In genomic region chr9:4207476-4207875, GRCh38 we compare ENCODE assay signal across 26 cellular contexts.
DNase-seq lines count a peak whose midpoint lies in the region; ATAC-seq and TF ChIP-seq lines count a peak whose summit lies in the region.
"Had no signal": no experiment of that assay in that cellular context is flagged by ENCODE, and none has a peak within 500 bp of the region (broad histone marks: within the 10 kb centered on the region; RNA-seq: fewer than 3 reads in every experiment).

No MANE protein-coding gene starts in this region.

- no peak overlapping the region for H3K4me3 ChIP-seq in GM23248
- H3K4me3 ChIP-seq in ascending aorta: no peak overlapping the region
- no peak overlapping the region for H3K4me3 ChIP-seq in thyroid gland (replicated peaks in 1 of 3)
- H3K4me3 ChIP-seq: breast epithelium, lower lobe of right lung, skin epidermis had no signal

- DNase-seq in GM23248 (no peak), ascending aorta (ENCODE audit: low spot score in 2 of 2) (no peak), mesothelial cell of epicardium (ENCODE audit: low spot score in 2 of 2, unreplicated experiment in 2 of 2) (no peak), thyroid gland (no peak), NCI-H2107 (lab: John Stamatoyannopoulos, UW) (no peak), UCSD-AML1 (lab: John Stamatoyannopoulos, UW; ENCODE audit: unreplicated experiment) (no peak), HCEC 1CT (no peak)
- DNase-seq: activated CD4-positive, alpha-beta T cell treated with anti-CD3 and anti-CD28 coated beads for 36 hours; activated T-cell treated with anti-CD3 and anti-CD28 coated beads, Interleukin-2, amount 50 U/mL, for 1 hour; CD8-positive, alpha-beta memory T cell; DMS153; effector memory CD4-positive, alpha-beta T cell; erythroblast; Kasumi-1; lower lobe of right lung; NCI-H1048; NCI-H187; NCI-H526 treated with DMSO at 0.1 percent for 48 hours; stimulated activated CD4-positive, alpha-beta T cell treated with anti-CD3 and anti-CD28 coated beads, Interleukin-2, amount 100 ng/mL, for 48 hours; stimulated activated naive B cell treated with anti-CD40 and anti-IgM and Interleukin-4, amounts not matched to agents 10 μg/mL and 1 μg/mL and 100 μg/mL, for 72 hours; T-helper 1 cell had no signal

- H3K27ac ChIP-seq in GM23248 (peak overlapping the region; percentile 28; the same call in 1 of the 2 replicates), ascending aorta (peak overlapping the region; percentile 56 to 65), thyroid gland (peak overlapping the region; percentile 63 to 97 (median 88))
- H3K27ac ChIP-seq: lower lobe of right lung, skin epidermis had no signal

- H3K9me3 Mint-ChIP-seq in mesothelial cell of epicardium: peaks cover 11% of the 10 kb centered on the region

- H3K4me1 ChIP-seq in GM23248 (ENCODE audit: insufficient read depth) (peaks cover 12% of the 10 kb centered on the region), ascending aorta (peaks cover 12 to 16% of the 10 kb centered on the region in 2 donors), thyroid gland (peaks cover 26 to 40% of the 10 kb centered on the region in 2 donors)
- H3K4me1 ChIP-seq: breast epithelium had no signal

- WGBS in GM23248 (ENCODE audit: low coverage in 1 of 2, low lambda C conversion rate in 2 of 2, missing lambda C conversion rate in 2 of 2), 2 experiments: 97 to 98% methylated on average over 3 of the region's 3 CpGs
- WGBS in thyroid gland, 2 donors: 73 to 84% methylated on average over 3 of the region's 3 CpGs

- peaks cover 14% of the 10 kb centered on the region for H3K4me1 Mint-ChIP-seq in mesothelial cell of epicardium
- H3K4me1 Mint-ChIP-seq: activated CD4-positive, alpha-beta T cell treated with anti-CD3 and anti-CD28 coated beads for 36 hours; CD8-positive, alpha-beta memory T cell; neural crest cell; stimulated activated naive B cell treated with anti-CD40 and anti-IgM and Interleukin-4, amounts not matched to agents 10 μg/mL and 1 μg/mL and 100 μg/mL, for 72 hours had no signal

- H3K4me2 ChIP-seq in GM23248 (ENCODE audit: unreplicated experiment): no peak overlapping the region

- TF ChIP-seq CTCF in ascending aorta (IDR thresholded peaks at IDR 0.05): no peak
- no peak for TF ChIP-seq CTCF in mesothelial cell of epicardium (IDR thresholded peaks at IDR 0.05; ENCODE audit: unreplicated experiment)
- no peak for TF ChIP-seq CTCF in thyroid gland (IDR thresholded peaks at IDR 0.05)

- ATAC-seq in HG03521 (IDR thresholded peaks at IDR 0.05; ENCODE audit: unreplicated experiment): no peak
- ATAC-seq: activated CD4-positive, alpha-beta T cell treated with anti-CD3 and anti-CD28 coated beads for 36 hours had no signal

- in situ Hi-C loops in GM23248 (cut with MboI): no loop called here

- H3K27me3 ChIP-seq in GM23248 (replicated peaks; ENCODE audit: insufficient read depth) (no peaks in the 10 kb centered on the region), ascending aorta (no peaks in the 10 kb centered on the region), thyroid gland (no peaks in the 10 kb centered on the region)
- H3K27me3 ChIP-seq: breast epithelium had no signal

- H3K9me2 ChIP-seq in GM23248 (ENCODE audit: insufficient read depth): no peaks in the 10 kb centered on the region

- H3K36me3 ChIP-seq in GM23248 (ENCODE audit: low read depth) (no peaks in the 10 kb centered on the region), ascending aorta (no peaks in the 10 kb centered on the region), thyroid gland (no peaks in the 10 kb centered on the region)
- H3K36me3 ChIP-seq: breast epithelium, lower lobe of right lung had no signal

- H3K9ac ChIP-seq in GM23248: no peak overlapping the region

- no peaks in the 10 kb centered on the region for H3K27me3 Mint-ChIP-seq in mesothelial cell of epicardium (ENCODE audit: low read depth)
- H3K27me3 Mint-ChIP-seq: activated CD4-positive, alpha-beta T cell treated with anti-CD3 and anti-CD28 coated beads for 36 hours; progenitor cell of endocrine pancreas; stimulated activated naive B cell treated with anti-CD40 and anti-IgM and Interleukin-4, amounts not matched to agents 10 μg/mL and 1 μg/mL and 100 μg/mL, for 72 hours had no signal

- no peaks in the 10 kb centered on the region for H4K20me1 ChIP-seq in GM23248 (ENCODE audit: insufficient read depth)

- intact Hi-C loops in ascending aorta (cut with DNase I) (loop anchor here (5.0 kb wide), 3 partner anchors 65 to 110 kb away; no protein-coding TSS in a partner anchor), thyroid gland (cut with DNase I) (no loop called here)

- H3K4me3 Mint-ChIP-seq in mesothelial cell of epicardium: no peak overlapping the region
- H3K4me3 Mint-ChIP-seq: activated CD4-positive, alpha-beta T cell treated with anti-CD3 and anti-CD28 coated beads for 36 hours; CD8-positive, alpha-beta memory T cell; neural crest cell; stimulated activated naive B cell treated with anti-CD40 and anti-IgM and Interleukin-4, amounts not matched to agents 10 μg/mL and 1 μg/mL and 100 μg/mL, for 72 hours had no signal

- H3K9me3 ChIP-seq in GM23248 (ENCODE audit: low read depth): no peaks in the 10 kb centered on the region
- no peaks in the 10 kb centered on the region for H3K9me3 ChIP-seq in ascending aorta
- no peaks in the 10 kb centered on the region for H3K9me3 ChIP-seq in thyroid gland
- H3K9me3 ChIP-seq: breast epithelium, lower lobe of right lung had no signal

- no peak for TF ChIP-seq POLR2A in thyroid gland (IDR thresholded peaks at IDR 0.05)

- peak overlapping the region; percentile 60 for H3K27ac Mint-ChIP-seq in mesothelial cell of epicardium
- H3K27ac Mint-ChIP-seq: activated CD4-positive, alpha-beta T cell treated with anti-CD3 and anti-CD28 coated beads for 36 hours; CD8-positive, alpha-beta memory T cell; stimulated activated naive B cell treated with anti-CD40 and anti-IgM and Interleukin-4, amounts not matched to agents 10 μg/mL and 1 μg/mL and 100 μg/mL, for 72 hours had no signal

- peaks cover 97% of the 10 kb centered on the region for H3K79me2 ChIP-seq in GM23248 (ENCODE audit: insufficient read depth)

- H2AFZ ChIP-seq in GM23248: no peak overlapping the region

- peaks cover 4% of the 10 kb centered on the region; the same call in 1 of the 2 replicates for H3F3A ChIP-seq in GM23248 (ENCODE audit: insufficient read depth)

- H3K36me3 Mint-ChIP-seq in mesothelial cell of epicardium: no peaks in the 10 kb centered on the region
- H3K36me3 Mint-ChIP-seq: CD8-positive, alpha-beta memory T cell; stimulated activated naive B cell treated with anti-CD40 and anti-IgM and Interleukin-4, amounts not matched to agents 10 μg/mL and 1 μg/mL and 100 μg/mL, for 72 hours had no signal

Comparison
In these comparisons a context has a peak if more than half of its experiments do, and no peak if none do; other contexts are left out.
1. H3K27ac ChIP-seq: peak in every context shown above with its lines; median percentile 88 in thyroid gland; 60 in ascending aorta; 28 in GM23248.